24 cellular contexts compared by ENCODE assay signal in genomic region chr4:132683957-132684356, GRCh38.
"Had no signal": no experiment of that assay in that cellular context is flagged by ENCODE, and none has a peak within 500 bp of the region (broad histone marks: within the 10 kb centered on the region; RNA-seq: fewer than 3 reads in every experiment).

No MANE protein-coding gene starts in this region.

- FAIRE-seq: endometrium, keratinocyte had no signal

- H3K27ac ChIP-seq: cardiac muscle cell, heart left ventricle, thoracic aorta, upper lobe of left lung, VCaP had no signal

- ATAC-seq: activated CD8-positive, alpha-beta memory T cell treated with anti-CD3 and anti-CD28 coated beads, Interleukin-2, amount 10 ng/mL, durations not matched to agents 7 days and 5 days; activated CD8-positive, alpha-beta T cell treated with anti-CD3 and anti-CD28 coated beads for 36 hours; activated naive CD8-positive, alpha-beta T cell treated with anti-CD3 and anti-CD28 coated beads, Interleukin-2, amount 50 U/mL, for 24 hours; heart left ventricle; left lobe of liver; naive thymus-derived CD8-positive, alpha-beta T cell; stimulated activated naive B cell treated with anti-CD40 and anti-IgM and Interleukin-4, amounts not matched to agents 10 μg/mL and 1 μg/mL and 100 μg/mL, for 72 hours had no signal

- H3K27ac Mint-ChIP-seq: activated CD4-positive, alpha-beta T cell treated with anti-CD3 and anti-CD28 coated beads, Interleukin-2, amount 10 ng/mL, durations not matched to agents 7 days and 5 days; activated CD8-positive, alpha-beta memory T cell treated with anti-CD3 and anti-CD28 coated beads, Interleukin-2, amount 10 ng/mL, durations not matched to agents 7 days and 5 days; activated CD8-positive, alpha-beta T cell treated with anti-CD3 and anti-CD28 coated beads for 36 hours; activated naive CD4-positive, alpha-beta T cell treated with anti-CD3 and anti-CD28 coated beads, Interleukin-2, amount 10 ng/mL, durations not matched to agents 7 days and 5 days; activated naive CD8-positive, alpha-beta T cell treated with anti-CD3 and anti-CD28 coated beads, Interleukin-2, amount 50 U/mL, for 24 hours; naive thymus-derived CD8-positive, alpha-beta T cell; progenitor cell of endocrine pancreas; stimulated activated naive B cell treated with anti-CD40 and anti-IgM and Interleukin-4, amounts not matched to agents 10 μg/mL and 1 μg/mL and 100 μg/mL, for 72 hours; T-helper 1 cell treated with Interleukin-12 subunit alpha and Interleukin-12 subunit beta and Interleukin-4 antibody, amounts not matched to agents 30 μg/mL and 1 μg/mL, for 36 hours had no signal

- DNase-seq: activated CD4-positive, alpha-beta T cell treated with anti-CD3 and anti-CD28 coated beads, Interleukin-2, amount 10 ng/mL, durations not matched to agents 7 days and 5 days; activated CD4-positive, CD25-positive, alpha-beta regulatory T cell treated with anti-CD3 and anti-CD28 coated beads, Interleukin-2, amount 50 U/mL, for 72 hours; activated CD8-positive, alpha-beta memory T cell treated with anti-CD3 and anti-CD28 coated beads, Interleukin-2, amount 10 ng/mL, durations not matched to agents 7 days and 5 days; activated CD8-positive, alpha-beta T cell treated with anti-CD3 and anti-CD28 coated beads for 36 hours; activated effector memory CD4-positive, alpha-beta T cell treated with anti-CD3 and anti-CD28 coated beads, Interleukin-2, amount 50 U/mL, for 16 hours; activated naive CD4-positive, alpha-beta T cell treated with anti-CD3 and anti-CD28 coated beads, Interleukin-2, amount 10 ng/mL, durations not matched to agents 7 days and 5 days; activated naive CD8-positive, alpha-beta T cell treated with anti-CD3 and anti-CD28 coated beads, Interleukin-2, amount 50 U/mL, for 24 hours; activated T-cell treated with anti-CD3 and anti-CD28 coated beads for 4 hours; heart left ventricle; naive thymus-derived CD8-positive, alpha-beta T cell; retina; stimulated activated CD4-positive, alpha-beta T cell treated with anti-CD3 and anti-CD28 coated beads, Interleukin-2, amount 100 ng/mL, for 48 hours; stimulated activated CD8-positive, alpha-beta memory T cell treated with anti-CD3 and anti-CD28 coated beads, Interleukin-4, amount 100 ng/mL, for 48 hours; stimulated activated naive B cell treated with anti-CD40 and anti-IgM and Interleukin-4, amounts not matched to agents 10 μg/mL and 1 μg/mL and 100 μg/mL, for 72 hours; upper lobe of left lung had no signal

- H3K4me1 Mint-ChIP-seq: activated CD4-positive, alpha-beta T cell treated with anti-CD3 and anti-CD28 coated beads, Interleukin-2, amount 10 ng/mL, durations not matched to agents 7 days and 5 days; activated CD8-positive, alpha-beta memory T cell treated with anti-CD3 and anti-CD28 coated beads, Interleukin-2, amount 10 ng/mL, durations not matched to agents 7 days and 5 days; activated naive CD4-positive, alpha-beta T cell treated with anti-CD3 and anti-CD28 coated beads, Interleukin-2, amount 10 ng/mL, durations not matched to agents 7 days and 5 days; activated naive CD8-positive, alpha-beta T cell treated with anti-CD3 and anti-CD28 coated beads, Interleukin-2, amount 50 U/mL, for 24 hours; naive thymus-derived CD8-positive, alpha-beta T cell; stimulated activated naive B cell treated with anti-CD40 and anti-IgM and Interleukin-4, amounts not matched to agents 10 μg/mL and 1 μg/mL and 100 μg/mL, for 72 hours had no signal

- H3K27me3 Mint-ChIP-seq: activated CD4-positive, alpha-beta T cell treated with anti-CD3 and anti-CD28 coated beads, Interleukin-2, amount 10 ng/mL, durations not matched to agents 7 days and 5 days; activated CD8-positive, alpha-beta memory T cell treated with anti-CD3 and anti-CD28 coated beads, Interleukin-2, amount 10 ng/mL, durations not matched to agents 7 days and 5 days; activated CD8-positive, alpha-beta T cell treated with anti-CD3 and anti-CD28 coated beads for 36 hours; activated naive CD4-positive, alpha-beta T cell treated with anti-CD3 and anti-CD28 coated beads, Interleukin-2, amount 10 ng/mL, durations not matched to agents 7 days and 5 days; activated naive CD8-positive, alpha-beta T cell treated with anti-CD3 and anti-CD28 coated beads, Interleukin-2, amount 50 U/mL, for 24 hours; naive thymus-derived CD8-positive, alpha-beta T cell; progenitor cell of endocrine pancreas; stimulated activated naive B cell treated with anti-CD40 and anti-IgM and Interleukin-4, amounts not matched to agents 10 μg/mL and 1 μg/mL and 100 μg/mL, for 72 hours had no signal

- H3K27me3 ChIP-seq: cardiac muscle cell, heart left ventricle, upper lobe of left lung had no signal

- H3K4me3 Mint-ChIP-seq: activated CD4-positive, alpha-beta T cell treated with anti-CD3 and anti-CD28 coated beads, Interleukin-2, amount 10 ng/mL, durations not matched to agents 7 days and 5 days; activated CD8-positive, alpha-beta memory T cell treated with anti-CD3 and anti-CD28 coated beads, Interleukin-2, amount 10 ng/mL, durations not matched to agents 7 days and 5 days; activated CD8-positive, alpha-beta T cell treated with anti-CD3 and anti-CD28 coated beads for 36 hours; activated naive CD4-positive, alpha-beta T cell treated with anti-CD3 and anti-CD28 coated beads, Interleukin-2, amount 10 ng/mL, durations not matched to agents 7 days and 5 days; activated naive CD8-positive, alpha-beta T cell treated with anti-CD3 and anti-CD28 coated beads, Interleukin-2, amount 50 U/mL, for 24 hours; naive thymus-derived CD8-positive, alpha-beta T cell; stimulated activated naive B cell treated with anti-CD40 and anti-IgM and Interleukin-4, amounts not matched to agents 10 μg/mL and 1 μg/mL and 100 μg/mL, for 72 hours; T-helper 1 cell treated with Interleukin-12 subunit alpha and Interleukin-12 subunit beta and Interleukin-4 antibody, amounts not matched to agents 30 μg/mL and 1 μg/mL, for 36 hours had no signal

- H3K4me1 ChIP-seq: heart left ventricle, upper lobe of left lung had no signal

- H3K4me3 ChIP-seq: cardiac muscle cell, heart left ventricle, lung, thoracic aorta, upper lobe of left lung had no signal

- H3K36me3 ChIP-seq: cardiac muscle cell, heart left ventricle, thoracic aorta, upper lobe of left lung had no signal

- H3K9me3 ChIP-seq: thoracic aorta had no signal

- H3K36me3 Mint-ChIP-seq: activated CD8-positive, alpha-beta memory T cell treated with anti-CD3 and anti-CD28 coated beads, Interleukin-2, amount 10 ng/mL, durations not matched to agents 7 days and 5 days; activated naive CD4-positive, alpha-beta T cell treated with anti-CD3 and anti-CD28 coated beads, Interleukin-2, amount 10 ng/mL, durations not matched to agents 7 days and 5 days; stimulated activated naive B cell treated with anti-CD40 and anti-IgM and Interleukin-4, amounts not matched to agents 10 μg/mL and 1 μg/mL and 100 μg/mL, for 72 hours had no signal
